In the genomic region with DNA sequence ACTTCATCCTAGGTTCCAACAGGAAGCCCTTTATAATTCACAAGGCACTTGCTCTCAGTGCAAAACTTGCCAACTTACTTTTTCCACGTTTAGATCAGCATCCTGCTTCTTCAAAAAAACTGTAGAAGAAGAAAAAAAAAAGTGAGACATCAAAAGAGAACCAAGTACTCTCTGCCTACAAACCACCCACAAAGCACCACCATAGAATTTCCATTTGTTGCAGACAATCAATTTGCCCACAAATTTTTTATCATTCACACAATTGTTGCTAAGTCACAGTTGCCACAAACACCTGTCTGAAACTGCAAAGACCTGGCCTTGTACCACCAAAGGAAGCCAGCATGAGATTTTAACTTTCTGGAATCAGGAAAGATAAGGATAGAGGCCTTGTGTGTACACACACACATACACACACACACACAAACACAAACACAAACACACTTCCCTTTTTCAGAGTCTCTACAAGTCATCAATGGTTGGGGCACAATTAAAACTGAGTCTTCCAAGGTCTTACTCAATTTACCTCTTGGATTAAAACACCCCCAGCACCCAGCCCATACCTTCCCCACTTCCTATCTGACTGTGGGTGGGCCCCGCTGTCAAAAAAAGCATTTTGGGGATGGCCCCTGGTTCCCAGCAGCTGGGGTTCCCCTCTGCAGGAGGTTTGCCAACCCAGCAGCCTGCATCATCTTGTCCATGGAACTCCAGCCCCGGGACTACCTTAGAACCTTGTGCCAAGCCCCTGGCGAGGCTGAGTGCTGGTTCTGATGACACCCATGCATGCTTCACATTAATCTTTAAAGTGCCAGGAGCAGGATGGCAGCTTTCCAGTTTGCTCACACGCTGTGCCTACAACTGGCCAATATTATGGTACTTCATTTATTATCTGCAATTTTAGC, we compare ENCODE assay signal across 11 cellular contexts. TPM values are rescaled to one million over a fixed set of nuclear protein-coding genes. Genes with fewer than 3 reads are reported as not detected.
DNase-seq lines count a peak whose midpoint lies in the region; ATAC-seq and TF ChIP-seq lines count a peak whose summit lies in the region.
"Had no signal": no experiment of that assay in that cellular context is flagged by ENCODE, and none has a peak within 500 bp of the region (broad histone marks: within the 10 kb centered on the region; RNA-seq: fewer than 3 reads in every experiment).

No MANE protein-coding gene starts in this region.

- peak overlapping the region; percentile 94 for H3K27ac Mint-ChIP-seq in central memory CD8-positive, alpha-beta T cell (ENCODE audit: low read depth)
- H3K27ac Mint-ChIP-seq in osteocyte (ENCODE audit: unreplicated experiment) = peak overlapping the region; percentile 32

- H3K36me3 Mint-ChIP-seq in central memory CD8-positive, alpha-beta T cell (ENCODE audit: insufficient read depth) = peaks cover 42% of the 10 kb centered on the region
- no peaks in the 10 kb centered on the region for H3K36me3 Mint-ChIP-seq in osteocyte (ENCODE audit: unreplicated experiment)

- peak; percentile 42 for ATAC-seq in central memory CD8-positive, alpha-beta T cell (replicated peaks; ENCODE audit: extremely low read depth, poor library complexity, severe bottlenecking)
- no peak for ATAC-seq in HG03159 (IDR thresholded peaks at IDR 0.05; ENCODE audit: unreplicated experiment)
- ATAC-seq: psoas muscle had no signal

- no peak for TF ChIP-seq CTCF in osteocyte (IDR thresholded peaks at IDR 0.05)

- H3K27me3 Mint-ChIP-seq in central memory CD8-positive, alpha-beta T cell = no peaks in the 10 kb centered on the region
- H3K27me3 Mint-ChIP-seq in osteocyte (ENCODE audit: unreplicated experiment) = no peaks in the 10 kb centered on the region

- H3K4me3 Mint-ChIP-seq in central memory CD8-positive, alpha-beta T cell = no peak overlapping the region
- H3K4me3 Mint-ChIP-seq in osteocyte (ENCODE audit: unreplicated experiment) = no peak overlapping the region

- DNase-seq in activated CD4-positive, alpha-beta T cell treated with anti-CD3 and anti-CD28 coated beads for 4 hours = peak; percentile 55 to 59
- no peak for DNase-seq in activated CD4-positive, alpha-beta T cell treated with anti-CD3 and anti-CD28 coated beads for 1 hour
- DNase-seq in NCI-H2029 (lab: John Stamatoyannopoulos, UW) (peak; percentile 49), osteocyte (ENCODE audit: extremely low spot score, unreplicated experiment) (no peak), NCI-H187 treated with DMSO at 0.1 percent for 48 hours (lab: John Stamatoyannopoulos, UW) (no peak), NCI-H128 (lab: John Stamatoyannopoulos, UW; ENCODE audit: unreplicated experiment) (no peak)
- DNase-seq in central memory CD8-positive, alpha-beta T cell (ENCODE audit: low spot score in 2 of 2) = peak in 1 of 2 donors; percentile 48
- DNase-seq: AML-193, Kasumi-1 had no signal

- peaks cover 71% of the 10 kb centered on the region for H3K4me1 Mint-ChIP-seq in central memory CD8-positive, alpha-beta T cell
- H3K4me1 Mint-ChIP-seq in osteocyte (ENCODE audit: unreplicated experiment) = peaks cover 12% of the 10 kb centered on the region

- no peaks in the 10 kb centered on the region for H3K9me3 Mint-ChIP-seq in central memory CD8-positive, alpha-beta T cell
- no peaks in the 10 kb centered on the region for H3K9me3 Mint-ChIP-seq in osteocyte (ENCODE audit: unreplicated experiment)

RNA-seq across cellular contexts. Expression of gene FYN, which starts 26.5 kb away (rescaled TPM):
- 121 and 142 TPM in 2 replicates for total RNA-seq in osteocyte

Comparison
In these comparisons a context has a peak if more than half of its experiments do, and no peak if none do; other contexts are left out.
1. DNase-seq: peak in activated CD4-positive, alpha-beta T cell treated with anti-CD3 and anti-CD28 coated beads for 4 hours (2 of 2) and NCI-H2029 (single experiment); none in activated CD4-positive, alpha-beta T cell treated with anti-CD3 and anti-CD28 coated beads for 1 hour (single experiment), osteocyte (single experiment), NCI-H187 treated with DMSO at 0.1 percent for 48 hours (single experiment) and NCI-H128 (single experiment).